In genomic region chr1:234610582-234611152, GRCh38 we compare ENCODE assay signal across 8 cellular contexts. TPM values are rescaled to one million over a fixed set of nuclear protein-coding genes. Genes with fewer than 3 reads are reported as not detected.
DNase-seq lines count a peak whose midpoint lies in the region; ATAC-seq lines count a peak whose summit lies in the region.

No MANE protein-coding gene starts in this region.

- H3K36me3 ChIP-seq in BLaER1, result peaks cover 35% of the 10 kb centered on the region

- no peaks in the 10 kb centered on the region for H3K27me3 ChIP-seq in BLaER1

- H3K27ac ChIP-seq in BLaER1, result peak overlapping the region; percentile 100
- H3K27ac ChIP-seq in cingulate gyrus (ENCODE audit: low read depth, low read length), result peak overlapping the region; percentile 100

- H3K27me3 Mint-ChIP-seq in activated CD4-positive, alpha-beta T cell treated with anti-CD3 and anti-CD28 coated beads, Interleukin-2, amount 10 ng/mL, durations not matched to agents 24 days and 14 days, result peaks cover 2% of the 10 kb centered on the region

- peaks cover 31% of the 10 kb centered on the region for H3K36me3 Mint-ChIP-seq in activated CD4-positive, alpha-beta T cell treated with anti-CD3 and anti-CD28 coated beads, Interleukin-2, amount 10 ng/mL, durations not matched to agents 24 days and 14 days (ENCODE audit: low read depth)

- peaks cover 47% of the 10 kb centered on the region for H3K4me1 Mint-ChIP-seq in activated CD4-positive, alpha-beta T cell treated with anti-CD3 and anti-CD28 coated beads, Interleukin-2, amount 10 ng/mL, durations not matched to agents 24 days and 14 days

- no peaks in the 10 kb centered on the region for H3K9me3 ChIP-seq in BLaER1

- peak overlapping the region; percentile 96 for H3K4me2 ChIP-seq in BLaER1

- intact Hi-C loops in activated CD4-positive, alpha-beta T cell treated with anti-CD3 and anti-CD28 coated beads, Interleukin-2, amount 10 ng/mL, durations not matched to agents 24 days and 14 days (cut with micrococcal nuclease), result loop anchor here (1.0 to 5.0 kb wide), 7 partner anchors 158 to 892 kb away; partner anchors contain the start of gene B3GALNT2
- intact Hi-C loops in left colon (cut with DNase I, micrococcal nuclease), result loop anchor here in 1 of 2 donors (5.0 kb wide), 1 partner anchor 107 kb away; no protein-coding TSS in a partner anchor

- DNase-seq in NCI-H526 treated with DMSO at 0.1 percent for 48 hours (lab: John Stamatoyannopoulos, UW) (peak; percentile 62), left colon (peak; percentile 96)
- peak; percentile 98 for DNase-seq in activated CD4-positive, alpha-beta T cell treated with anti-CD3 and anti-CD28 coated beads, Interleukin-2, amount 10 ng/mL, durations not matched to agents 24 days and 14 days
- DNase-seq in stimulated activated CD4-positive, alpha-beta T cell treated with anti-CD3 and anti-CD28 coated beads, Interleukin-1b, Interleukin-23, amount 100 ng/mL, for 4 hours (ENCODE audit: low read depth in 2 of 2), result peak; percentile 84 to 85

- H3K9me3 Mint-ChIP-seq in activated CD4-positive, alpha-beta T cell treated with anti-CD3 and anti-CD28 coated beads, Interleukin-2, amount 10 ng/mL, durations not matched to agents 24 days and 14 days, result no peaks in the 10 kb centered on the region

- peak overlapping the region; percentile 95 for H3K4me3 ChIP-seq in BLaER1

- peak overlapping the region; percentile 100 for H3K9ac ChIP-seq in BLaER1

- ATAC-seq in GM19324 (IDR thresholded peaks at IDR 0.05; ENCODE audit: low FRiP score, unreplicated experiment) (peak; percentile 52), HG03457 (IDR thresholded peaks at IDR 0.05; ENCODE audit: unreplicated experiment) (peak; percentile 32), left colon (peak; percentile 50)

- H3K4me1 ChIP-seq in BLaER1, result peaks cover 39% of the 10 kb centered on the region

- H4K20me1 ChIP-seq in BLaER1, result peaks cover 8% of the 10 kb centered on the region; the same call in 1 of the 2 replicates

- peak overlapping the region; percentile 100 for H3K27ac Mint-ChIP-seq in activated CD4-positive, alpha-beta T cell treated with anti-CD3 and anti-CD28 coated beads, Interleukin-2, amount 10 ng/mL, durations not matched to agents 24 days and 14 days

- H3K4me3 Mint-ChIP-seq in activated CD4-positive, alpha-beta T cell treated with anti-CD3 and anti-CD28 coated beads, Interleukin-2, amount 10 ng/mL, durations not matched to agents 24 days and 14 days, result peak overlapping the region; percentile 95

RNA-seq across cellular contexts. Expression of gene IRF2BP2, which starts 0.7 kb away (rescaled TPM):
- 206 and 217 TPM in 2 replicates for total RNA-seq in activated CD4-positive, alpha-beta T cell treated with anti-CD3 and anti-CD28 coated beads, Interleukin-2, amount 10 ng/mL, durations not matched to agents 24 days and 14 days
- 100 to 1,000 TPM; 176 TPM for total RNA-seq in left colon

Comparison
In these comparisons a context has a peak if more than half of its experiments do, and no peak if none do; other contexts are left out.
1. Peak in every context shown above with its lines: DNase-seq, ATAC-seq, H3K4me3 ChIP-seq and H3K27ac ChIP-seq.